ENCODE assay signal across 28 cellular contexts in genomic region chr12:103846415-103846814, GRCh38. TPM values are rescaled to one million over a fixed set of nuclear protein-coding genes. Genes with fewer than 3 reads are reported as not detected.
DNase-seq lines count a peak whose midpoint lies in the region; ATAC-seq, FAIRE-seq and TF ChIP-seq lines count a peak whose summit lies in the region.
"Had no signal": no experiment of that assay in that cellular context is flagged by ENCODE, and none has a peak within 500 bp of the region (broad histone marks: within the 10 kb centered on the region; RNA-seq: fewer than 3 reads in every experiment).

No MANE protein-coding gene starts in this region.

- no peak overlapping the region for H3K4me2 ChIP-seq in K562 (ENCODE audit: insufficient read depth, low read length)
- H3K4me2 ChIP-seq: GM23338, PC-9 had no signal

- in situ Hi-C loops in K562 (cut with MboI) = no loop called here
- in situ Hi-C loops in transverse colon (cut with MboI; ENCODE audit: low pct_ligation_motif_present in 1 of 4, low pct_unique_long_range_greater_than_20kb in 1 of 4, low sequenced_read_pairs in 3 of 4) = no loop called here

- WGBS in K562 (ENCODE audit: insufficient coverage, low coverage, missing lambda C conversion rate) = 5% methylated on average over 4 of the region's 4 CpGs
- 77 to 84% methylated on average over 4 of the region's 4 CpGs for WGBS in transverse colon (ENCODE audit: low coverage in 1 of 2), 2 donors

- H3K9me3 ChIP-seq in K562 (replicated peaks; ENCODE audit: control insufficient read depth, insufficient read depth, low read depth, low read length) = no peaks in the 10 kb centered on the region
- H3K9me3 ChIP-seq in muscle layer of colon (ENCODE audit: low read length) = no peaks in the 10 kb centered on the region
- no peaks in the 10 kb centered on the region for H3K9me3 ChIP-seq in transverse colon
- H3K9me3 ChIP-seq: BE2C, HAP-1, MG63 had no signal

- H3K79me2 ChIP-seq in K562 (ENCODE audit: control insufficient read depth, insufficient read depth, low read length) = peaks cover 5% of the 10 kb centered on the region; the same call in 1 of the 3 replicates

- H3K36me3 ChIP-seq in K562 (ENCODE audit: control insufficient read depth, insufficient read depth, low read length) (no peaks in the 10 kb centered on the region), muscle layer of colon (ENCODE audit: insufficient read depth, low read length) (no peaks in the 10 kb centered on the region), transverse colon (no peaks in the 10 kb centered on the region)
- H3K36me3 ChIP-seq: BE2C, HAP-1, MG63 had no signal

- no peaks in the 10 kb centered on the region for H3K9me1 ChIP-seq in K562 (ENCODE audit: control insufficient read depth, insufficient read depth, low read length)

- no peak for TF ChIP-seq CTCF in K562 (IDR thresholded peaks at IDR 0.05 in 2 of 3, conservative IDR thresholded peaks at IDR 0.05 in 1 of 3; ENCODE audit: insufficient read depth in 2 of 3, low read depth in 1 of 3, low read length in 3 of 3)
- TF ChIP-seq CTCF in transverse colon (IDR thresholded peaks at IDR 0.05) = no peak

- intact Hi-C loops in K562 (cut with micrococcal nuclease) = no loop called here
- intact Hi-C loops in transverse colon (cut with DNase I; ENCODE audit: low total_unique reads) = no loop called here

- H3K4me1 ChIP-seq in K562 (replicated peaks in 1 of 2; ENCODE audit: control insufficient read depth in 2 of 2, insufficient read depth in 2 of 2, low read length in 2 of 2) = peaks cover 4 to 7% of the 10 kb centered on the region in 2 experiments; a peak in 3 of 5 replicates
- peaks cover 71% of the 10 kb centered on the region for H3K4me1 ChIP-seq in muscle layer of colon (ENCODE audit: insufficient read depth, low read length)
- peaks cover 12 to 50% (median 24%) of the 10 kb centered on the region in 4 donors for H3K4me1 ChIP-seq in transverse colon

- no TSS peak for BruUV-seq in K562 (replicated peaks; lab: Mats Ljungman, UMichigan)

- H3K9ac ChIP-seq in K562 (ENCODE audit: insufficient read depth in 1 of 2, low read depth in 2 of 2, low read length in 2 of 2) (no peak overlapping the region), muscle layer of colon (ENCODE audit: low read length) (no peak overlapping the region)

- no peaks in the 10 kb centered on the region for H3K27me3 Mint-ChIP-seq in activated T-cell treated with anti-CD3 and anti-CD28 coated beads, Interleukin-2, amount 50 U/mL, for 4 hours (ENCODE audit: low read depth)
- H3K27me3 Mint-ChIP-seq: T-cell had no signal

- no peak for TF ChIP-seq EP300 in K562 (IDR thresholded peaks at IDR 0.05; ENCODE audit: low read length)
- TF ChIP-seq EP300 in transverse colon (IDR thresholded peaks at IDR 0.05; ENCODE audit: low read depth) = no peak

- TF ChIP-seq POLR2A in K562 (conservative IDR thresholded peaks at IDR 0.05) = no peak
- TF ChIP-seq POLR2A in transverse colon (IDR thresholded peaks at IDR 0.05) = no peak

- peak; percentile 37; the same call in 2 of the 3 replicates for ATAC-seq in K562
- no peak for ATAC-seq in activated T-cell treated with anti-CD3 and anti-CD28 coated beads, Interleukin-2, amount 50 U/mL, for 4 hours
- ATAC-seq in GM18511 (IDR thresholded peaks at IDR 0.05; ENCODE audit: unreplicated experiment) = no peak
- ATAC-seq: GM23338, T-cell had no signal

- no peak overlapping the region for H3K4me3 ChIP-seq in K562
- no peak overlapping the region for H3K4me3 ChIP-seq in muscle layer of colon (ENCODE audit: low read depth in 1 of 2, low read length in 2 of 2)
- no peak overlapping the region for H3K4me3 ChIP-seq in transverse colon
- H3K4me3 ChIP-seq: GM23338, HAP-1, MG63, PC-9 had no signal

- no peak overlapping the region for H3K4me3 Mint-ChIP-seq in activated T-cell treated with anti-CD3 and anti-CD28 coated beads, Interleukin-2, amount 50 U/mL, for 4 hours
- H3K4me3 Mint-ChIP-seq: CD14-positive monocyte; CD8-positive, alpha-beta memory T cell; GM23338; HFFc6; T-cell had no signal

- H3K27me3 ChIP-seq in K562 (ENCODE audit: control insufficient read depth in 2 of 2, insufficient read depth in 2 of 2, low read length in 2 of 2) = no peaks in the 10 kb centered on the region
- no peaks in the 10 kb centered on the region for H3K27me3 ChIP-seq in muscle layer of colon (ENCODE audit: control insufficient read depth in 1 of 2, insufficient read depth in 2 of 2, low read length in 2 of 2)
- H3K27me3 ChIP-seq in transverse colon = no peaks in the 10 kb centered on the region
- H3K27me3 ChIP-seq: MG63 had no signal

- no peak for TF ChIP-seq RAD21 in K562 (CRISPR knock-in tag; conservative IDR thresholded peaks at IDR 0.05 in 1 of 2, IDR thresholded peaks at IDR 0.05 in 1 of 2)

- CTCF ChIA-PET in K562 (lab: Yijun Ruan, JAX; ENCODE audit: low intra/inter-chr PET ratio) = no interaction called here

- no peaks in the 10 kb centered on the region for H3K9me3 Mint-ChIP-seq in activated T-cell treated with anti-CD3 and anti-CD28 coated beads, Interleukin-2, amount 50 U/mL, for 4 hours
- H3K9me3 Mint-ChIP-seq: CD8-positive, alpha-beta memory T cell; GM23338; HFFc6; T-cell had no signal

- H2AFZ ChIP-seq in K562 (ENCODE audit: low read depth, low read length) = no peak overlapping the region
- H2AFZ ChIP-seq: GM23338, PC-9 had no signal

- POLR2A ChIA-PET in K562 (lab: Yijun Ruan, JAX) = no interaction called here

- no peaks in the 10 kb centered on the region for H3K36me3 Mint-ChIP-seq in activated T-cell treated with anti-CD3 and anti-CD28 coated beads, Interleukin-2, amount 50 U/mL, for 4 hours (ENCODE audit: insufficient read depth)
- H3K36me3 Mint-ChIP-seq: CD14-positive monocyte, T-cell had no signal

- H4K20me1 ChIP-seq in K562 (replicated peaks; ENCODE audit: control insufficient read depth, insufficient read depth, low read length) = no peaks in the 10 kb centered on the region

- peak; percentile 80 for DNase-seq in NCI-H2171 treated with DMSO at 0.1 percent for 48 hours (lab: John Stamatoyannopoulos, UW)
- DNase-seq in K562 (ENCODE audit: extremely low read depth in 1 of 4, low spot score in 3 of 4) = no peak
- DNase-seq in transverse colon = no peak
- DNase-seq in activated T-cell treated with anti-CD3 and anti-CD28 coated beads, Interleukin-2, amount 50 U/mL, for 4 hours = no peak
- DNase-seq in MV-4-11 (lab: John Stamatoyannopoulos, UW) = no peak
- DNase-seq: ACHN; BE2C; CD8-positive, alpha-beta memory T cell; HFFc6; KBM-7; MG63; NCI-H1092; NCI-H1417 treated with DMSO at 0.1 percent for 48 hours; NCI-H187 treated with DMSO at 0.1 percent for 48 hours; NCI-H446; NCI-H524 treated with DMSO at 0.1 percent for 48 hours; NCI-H82; NK-92 treated with Interleukin-12 subunit alpha and Interleukin-12 subunit beta, amount 100 ng/mL, for 24 hours; PC-9; RPMI8226; SHP77; T-cell had no signal

- FAIRE-seq in K562 (lab: Jason Lieb, UNC) = no peak
- FAIRE-seq: HTR-8/SVneo had no signal

- H3K4me1 Mint-ChIP-seq in activated T-cell treated with anti-CD3 and anti-CD28 coated beads, Interleukin-2, amount 50 U/mL, for 4 hours (ENCODE audit: low read depth) = peaks cover 2% of the 10 kb centered on the region

- H3K27ac ChIP-seq in K562 (ENCODE audit: extremely low read depth, low read depth, low read length) (no peak overlapping the region), muscle layer of colon (ENCODE audit: low read depth, low read length) (peak overlapping the region; percentile 77), transverse colon (peak overlapping the region; percentile 60 to 92 (median 86))
- H3K27ac ChIP-seq: PC-9 had no signal

TF ChIP-seq in K562, 482 proteins besides CTCF, POLR2A, EP300 and RAD21:
- TF ChIP-seq RHOXF2B (CRISPR knock-in tag; conservative IDR thresholded peaks at IDR 0.05) = no peak
- peak; percentile 46; the same call in 1 of the 2 replicates for TF ChIP-seq SPI1 (IDR thresholded peaks at IDR 0.05; ENCODE audit: borderline replicate concordance, low read depth, low read length)

RNA-seq across cellular contexts. Expression of gene NT5DC3, which starts 5.4 kb away (rescaled TPM):
- 39.6 and 65.6 TPM in 2 replicates for total RNA-seq in K562 (2011; cell fraction: chromatin; rRNA removed; ENCODE audit: low replicate concordance)
- total RNA-seq in K562 (2011; cell fraction: nucleolus; rRNA removed) = 22.3 and 29.6 TPM in 2 replicates
- total RNA-seq in K562 (2011; cell fraction: nucleoplasm; rRNA removed) = 35.5 and 41.1 TPM in 2 replicates
- total RNA-seq in K562 (2014; rRNA removed) = 20.4 and 24.5 TPM in 2 replicates
- total RNA-seq in K562 (2014; rRNA removed; fragmentation: Illumina TruSeq; extraction: Trizol) = 29.8 and 33.2 TPM in 2 replicates
- 23.5 and 25.7 TPM in 2 replicates for total RNA-seq in K562 (2015; rRNA removed; fragmentation: Illumina TruSeq; extraction: Trizol)
- 26.2 and 30.7 TPM in 2 replicates for total RNA-seq in K562 (2021)
- polyA plus RNA-seq in K562 (2011; rRNA removed) = 6.3 and 11.0 TPM in 2 replicates
- 3.8 and 11.5 TPM in 2 replicates for polyA plus RNA-seq in K562 (2011; cell fraction: cytosol; rRNA removed)
- polyA plus RNA-seq in K562 (2011; cell fraction: nucleus; rRNA removed) = 12.9 and 20.4 TPM in 2 replicates
- 6.8 and 9.8 TPM in 2 replicates for polyA plus RNA-seq in K562 (2012)
- polyA plus RNA-seq in K562 (2014; fragmentation: Illumina TruSeq; extraction: Trizol) = 14.9 and 16.2 TPM in 2 replicates
- polyA plus RNA-seq in K562 (2014; fragmentation: Nextera tagmentation; extraction: Ambion mirVana) = 10 to 100 TPM; 14.2 to 33.5 TPM
- 18.8 and 19.8 TPM in 2 replicates for polyA plus RNA-seq in K562 (2014; rRNA removed)
- 12.7 and 24.4 TPM in 2 replicates for polyA minus RNA-seq in K562 (2011; rRNA and poly(A)+ RNA removed)
- 6.4 and 13.5 TPM in 2 replicates for polyA minus RNA-seq in K562 (2011; cell fraction: cytosol; rRNA and poly(A)+ RNA removed)
- 6.9 and 22.4 TPM in 2 replicates for polyA minus RNA-seq in K562 (2011; cell fraction: nucleus; rRNA and poly(A)+ RNA removed)
- total RNA-seq in transverse colon = 10 to 100 TPM; 24.3 to 71.4 (median 54.8) TPM
- 10 to 100 TPM; 13.6 to 15.1 (median 14.1) TPM for total RNA-seq in activated T-cell treated with anti-CD3 and anti-CD28 coated beads, Interleukin-2, amount 50 U/mL, for 4 hours
